8 cellular contexts compared by ENCODE assay signal in the genomic region with DNA sequence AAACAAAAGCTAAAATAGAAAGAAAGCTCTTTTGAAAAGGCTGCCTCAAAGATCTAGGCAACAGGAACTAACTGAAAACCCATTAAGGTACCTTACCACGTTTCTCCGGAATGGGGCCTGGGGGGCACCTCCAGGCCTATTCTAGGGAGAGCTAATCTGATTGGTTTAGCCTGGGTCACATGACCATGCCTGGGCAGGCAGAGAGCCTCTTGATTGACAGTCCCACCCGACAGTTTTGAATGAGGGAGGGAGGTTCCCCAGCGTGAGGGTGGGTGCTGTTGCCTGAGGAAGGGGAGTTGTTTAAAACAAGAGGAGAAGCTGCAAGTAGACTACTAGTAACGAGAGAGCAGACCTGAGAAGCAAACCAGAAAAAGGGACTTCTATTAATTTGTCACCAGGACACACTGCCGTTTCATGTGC.
DNase-seq lines count a peak whose midpoint lies in the region; ATAC-seq and TF ChIP-seq lines count a peak whose summit lies in the region.

No MANE protein-coding gene starts in this region.

- no peaks in the 10 kb centered on the region for H3K4me1 ChIP-seq in hepatocyte (ENCODE audit: insufficient read depth)

- no peak overlapping the region for H3K4me2 ChIP-seq in hepatocyte

- H3K36me3 ChIP-seq in hepatocyte (replicated peaks; ENCODE audit: insufficient read depth, low read depth), result no peaks in the 10 kb centered on the region

- H3K27me3 ChIP-seq in hepatocyte, result peaks cover 38% of the 10 kb centered on the region

- H3K9me2 ChIP-seq in hepatocyte (replicated peaks; ENCODE audit: insufficient read depth), result no peaks in the 10 kb centered on the region

- DNase-seq in 8988T (peak; percentile 34), GM03348 (ENCODE audit: low spot score) (peak; percentile 63), NCI-H2227 treated with DMSO at 0.1 percent for 48 hours (lab: John Stamatoyannopoulos, UW) (peak; percentile 7), hepatic stellate cell (ENCODE audit: low spot score) (peak; percentile 40), NCI-H526 treated with DMSO at 0.1 percent for 48 hours (lab: John Stamatoyannopoulos, UW) (no peak), hepatocyte (ENCODE audit: low spot score) (no peak), NCI-H187 (lab: John Stamatoyannopoulos, UW) (no peak)

- no peak for TF ChIP-seq CTCF in hepatocyte (IDR thresholded peaks at IDR 0.05; ENCODE audit: poor library complexity)

- H3K9me3 ChIP-seq in hepatocyte (ENCODE audit: low read depth), result no peaks in the 10 kb centered on the region

- H3K79me2 ChIP-seq in hepatocyte, result no peaks in the 10 kb centered on the region

- no peak for ATAC-seq in HG03432 (IDR thresholded peaks at IDR 0.05; ENCODE audit: unreplicated experiment)

- 36% methylated on average over 6 of the region's 6 CpGs for WGBS in hepatocyte (ENCODE audit: low lambda C conversion rate, missing lambda C conversion rate)

- H2AFZ ChIP-seq in hepatocyte, result no peak overlapping the region

- no peak overlapping the region for H3K4me3 ChIP-seq in hepatocyte

- no peak overlapping the region for H3K27ac ChIP-seq in hepatocyte

- no peaks in the 10 kb centered on the region for H4K20me1 ChIP-seq in hepatocyte (ENCODE audit: insufficient read depth, poor library complexity, severe bottlenecking)

Comparison
In these comparisons a context has a peak if more than half of its experiments do, and no peak if none do; other contexts are left out.
1. DNase-seq: peak in 8988T (single experiment), GM03348 (single experiment), NCI-H2227 treated with DMSO at 0.1 percent for 48 hours (single experiment) and hepatic stellate cell (single experiment); none in NCI-H526 treated with DMSO at 0.1 percent for 48 hours (single experiment), hepatocyte (single experiment) and NCI-H187 (0 of 2).